ENCODE assay signal across 20 cellular contexts in the genomic region with DNA sequence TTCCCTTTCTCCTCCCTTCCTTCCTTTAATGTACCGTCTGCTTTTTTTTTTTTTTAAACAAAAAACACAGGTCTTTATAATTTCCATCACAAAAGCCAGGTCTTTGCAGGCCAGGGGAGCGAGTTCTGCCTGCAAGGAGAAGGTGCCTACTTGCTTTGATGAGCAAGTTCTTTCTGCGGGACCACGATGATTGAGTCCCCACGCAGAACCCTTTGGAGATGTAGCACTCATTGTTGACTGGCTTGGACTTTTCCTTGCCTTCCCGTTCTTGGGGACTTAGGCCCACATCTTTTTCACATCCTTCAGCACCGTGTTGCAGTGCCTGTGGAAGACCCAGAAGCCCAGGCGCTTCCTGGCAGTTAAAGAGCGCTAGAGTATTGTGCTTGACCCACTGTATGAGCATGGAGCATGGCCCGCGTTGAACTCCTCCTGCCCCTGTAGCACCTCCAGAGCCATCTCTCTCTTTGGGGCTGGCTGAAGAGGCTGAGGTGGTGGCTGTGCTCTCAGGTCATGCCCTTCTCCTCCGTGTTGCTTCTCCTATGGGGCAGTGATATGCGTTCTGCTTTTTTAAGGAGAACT.
DNase-seq lines count a peak whose midpoint lies in the region; ATAC-seq and TF ChIP-seq lines count a peak whose summit lies in the region.
"Had no signal": no experiment of that assay in that cellular context is flagged by ENCODE, and none has a peak within 500 bp of the region (broad histone marks: within the 10 kb centered on the region; RNA-seq: fewer than 3 reads in every experiment).

No MANE protein-coding gene starts in this region.

- no peak overlapping the region for H3K9ac ChIP-seq in endodermal cell (ENCODE audit: extremely low read depth, low read length, poor library complexity, severe bottlenecking)
- H3K9ac ChIP-seq: BLaER1 had no signal

- H3K36me3 ChIP-seq in H7 (replicated peaks; ENCODE audit: control insufficient read depth, insufficient read depth, low read length) = no peaks in the 10 kb centered on the region
- no peaks in the 10 kb centered on the region for H3K36me3 ChIP-seq in WERI-Rb-1
- H3K36me3 ChIP-seq in endodermal cell (ENCODE audit: control insufficient read depth, insufficient read depth, low read length) = no peaks in the 10 kb centered on the region
- H3K36me3 ChIP-seq: BLaER1, HAP-1 had no signal

- H3K4me3 ChIP-seq in H7 (ENCODE audit: insufficient read depth, low read depth, low read length) (no peak overlapping the region), WERI-Rb-1 (ENCODE audit: low read depth, low read length) (no peak overlapping the region), endodermal cell (ENCODE audit: low read length) (no peak overlapping the region)
- H3K4me3 ChIP-seq: BLaER1, GM12878, HAP-1 had no signal

- H3K9me3 ChIP-seq in WERI-Rb-1 (ENCODE audit: severe bottlenecking) (peaks cover 11% of the 10 kb centered on the region), endodermal cell (ENCODE audit: control insufficient read depth, low read length) (peaks cover 14% of the 10 kb centered on the region)
- H3K9me3 ChIP-seq: Caco-2, HAP-1 had no signal

- no peak overlapping the region for H3K4me3 Mint-ChIP-seq in endodermal cell
- H3K4me3 Mint-ChIP-seq: CD4-positive, CD25-positive, alpha-beta regulatory T cell; CD8-positive, alpha-beta T cell; HFFc6 had no signal

- H3K9me3 Mint-ChIP-seq in endodermal cell = peaks cover 6% of the 10 kb centered on the region

- DNase-seq in H7 (peak; percentile 22), WERI-Rb-1 (no peak), endodermal cell (peak; percentile 47), DMS79 treated with DMSO at 0.1 percent for 48 hours (lab: John Stamatoyannopoulos, UW) (no peak), iPS-NIHi7 (ENCODE audit: extremely low spot score) (no peak)
- DNase-seq in activated CD4-positive, alpha-beta T cell treated with anti-CD3 and anti-CD28 coated beads for 48 hours = no peak
- DNase-seq: 8988T; Caco-2; CD4-positive, CD25-positive, alpha-beta regulatory T cell; CD8-positive, alpha-beta T cell; DMS153; EL; GDM1; GOT3; HFFc6 had no signal

- TF ChIP-seq CTCF in WERI-Rb-1 (IDR thresholded peaks at IDR 0.05; ENCODE audit: low read depth, low read length) (no peak), endodermal cell (conservative IDR thresholded peaks at IDR 0.05) (no peak)

- H3K36me3 Mint-ChIP-seq in endodermal cell (ENCODE audit: low read depth) = peaks cover 12% of the 10 kb centered on the region
- H3K36me3 Mint-ChIP-seq: CD4-positive, CD25-positive, alpha-beta regulatory T cell; CD8-positive, alpha-beta T cell had no signal

- H3K27me3 ChIP-seq in H7 (ENCODE audit: control insufficient read depth, insufficient read depth, low read length) = no peaks in the 10 kb centered on the region
- no peaks in the 10 kb centered on the region for H3K27me3 ChIP-seq in WERI-Rb-1 (ENCODE audit: insufficient read depth, low read depth, severe bottlenecking)
- no peaks in the 10 kb centered on the region for H3K27me3 ChIP-seq in endodermal cell (ENCODE audit: control insufficient read depth, insufficient read depth, low read length, poor library complexity, severe bottlenecking)
- H3K27me3 ChIP-seq: BLaER1 had no signal

- no peaks in the 10 kb centered on the region for H3K27me3 Mint-ChIP-seq in endodermal cell (ENCODE audit: insufficient read depth)
- H3K27me3 Mint-ChIP-seq: CD4-positive, CD25-positive, alpha-beta regulatory T cell had no signal

- no peak for ATAC-seq in HG03457 (IDR thresholded peaks at IDR 0.05; ENCODE audit: unreplicated experiment)
- ATAC-seq: CD8-positive, alpha-beta T cell; GM12878 had no signal

- 74 to 86% methylated on average over 6 to 13 of the region's 13 CpGs for WGBS in endodermal cell (ENCODE audit: insufficient coverage in 1 of 2, insufficient read length in 1 of 2), 2 experiments

- no peaks in the 10 kb centered on the region for H3K4me1 ChIP-seq in endodermal cell (ENCODE audit: control insufficient read depth, insufficient read depth, low read length)
- H3K4me1 ChIP-seq: BLaER1, Caco-2 had no signal

- no peak overlapping the region for H3K27ac Mint-ChIP-seq in endodermal cell
- H3K27ac Mint-ChIP-seq: CD4-positive, CD25-positive, alpha-beta regulatory T cell; CD8-positive, alpha-beta T cell; HFFc6 had no signal

- H3K4me1 Mint-ChIP-seq in endodermal cell = no peaks in the 10 kb centered on the region
- H3K4me1 Mint-ChIP-seq: CD4-positive, CD25-positive, alpha-beta regulatory T cell had no signal

- H3K27ac ChIP-seq in WERI-Rb-1 (0 out of 2 replicates have a peak overlapping the region, but pooled peaks have one; percentile 33), endodermal cell (ENCODE audit: low read depth, low read length) (no peak overlapping the region)
- H3K27ac ChIP-seq: BLaER1, C4-2B had no signal

Comparison
In these comparisons a context has a peak if more than half of its experiments do, and no peak if none do; other contexts are left out.
1. DNase-seq: peak in H7 (single experiment) and endodermal cell (single experiment); none in WERI-Rb-1 (single experiment), DMS79 treated with DMSO at 0.1 percent for 48 hours (single experiment), activated CD4-positive, alpha-beta T cell treated with anti-CD3 and anti-CD28 coated beads for 48 hours (single experiment) and iPS-NIHi7 (single experiment).